In genomic region chr17:7851438-7852261, GRCh38 we compare ENCODE assay signal across 1 cellular context.
A peak's percentile ranks its signal among the peaks of the same experiment; 100 is the strongest.
TF ChIP-seq lines count a peak whose summit lies in the region.

No MANE protein-coding gene starts in this region.

TF ChIP-seq in HCT116, 20 proteins besides CTCF, POLR2A, EP300 and RAD21 (continued from another document):
- TF ChIP-seq REST (IDR thresholded peaks at IDR 0.05; ENCODE audit: low read depth) (no peak), EZH2 (IDR thresholded peaks at IDR 0.05) (no peak), CBX3 (IDR thresholded peaks at IDR 0.05; ENCODE audit: low read depth) (no peak; the same call in 1 of the 2 replicates), ZBTB33 (IDR thresholded peaks at IDR 0.05; ENCODE audit: extremely low read depth, insufficient replicate concordance, low read length) (no peak), SIN3A (IDR thresholded peaks at IDR 0.05; ENCODE audit: low read depth) (peak; percentile 95), ELF1 (IDR thresholded peaks at IDR 0.05; ENCODE audit: borderline replicate concordance, low read depth) (no peak; the same call in 1 of the 2 replicates), EZH2phosphoT487 (IDR thresholded peaks at IDR 0.05; ENCODE audit: borderline replicate concordance) (no peak), POLR2AphosphoS5 (IDR thresholded peaks at IDR 0.05; ENCODE audit: low read depth, low read length) (peak; percentile 91), JUND (IDR thresholded peaks at IDR 0.05) (no peak), FOSL1 (IDR thresholded peaks at IDR 0.05; ENCODE audit: low read depth) (no peak), MAX (IDR thresholded peaks at IDR 0.05) (peak; percentile 98), ZNF274 (IDR thresholded peaks at IDR 0.05; ENCODE audit: low read depth, low read length) (no peak), EGR1 (IDR thresholded peaks at IDR 0.05; ENCODE audit: low read depth) (no peak), YY1 (IDR thresholded peaks at IDR 0.05; ENCODE audit: extremely low read depth, insufficient replicate concordance, low read depth, low read length) (no peak), CEBPB (IDR thresholded peaks at IDR 0.05; ENCODE audit: low read depth) (no peak), TCF7L2 (IDR thresholded peaks at IDR 0.05; ENCODE audit: borderline replicate concordance, extremely low read depth, insufficient read depth, insufficient read length) (peak; percentile 76), ATF3 (IDR thresholded peaks at IDR 0.05) (no peak), SRF (IDR thresholded peaks at IDR 0.05; ENCODE audit: low read depth) (no peak), SP1 (IDR thresholded peaks at IDR 0.05; ENCODE audit: low read depth) (peak; percentile 76)
